Comparison of ENCODE assay signal across 8 cellular contexts in the genomic region with DNA sequence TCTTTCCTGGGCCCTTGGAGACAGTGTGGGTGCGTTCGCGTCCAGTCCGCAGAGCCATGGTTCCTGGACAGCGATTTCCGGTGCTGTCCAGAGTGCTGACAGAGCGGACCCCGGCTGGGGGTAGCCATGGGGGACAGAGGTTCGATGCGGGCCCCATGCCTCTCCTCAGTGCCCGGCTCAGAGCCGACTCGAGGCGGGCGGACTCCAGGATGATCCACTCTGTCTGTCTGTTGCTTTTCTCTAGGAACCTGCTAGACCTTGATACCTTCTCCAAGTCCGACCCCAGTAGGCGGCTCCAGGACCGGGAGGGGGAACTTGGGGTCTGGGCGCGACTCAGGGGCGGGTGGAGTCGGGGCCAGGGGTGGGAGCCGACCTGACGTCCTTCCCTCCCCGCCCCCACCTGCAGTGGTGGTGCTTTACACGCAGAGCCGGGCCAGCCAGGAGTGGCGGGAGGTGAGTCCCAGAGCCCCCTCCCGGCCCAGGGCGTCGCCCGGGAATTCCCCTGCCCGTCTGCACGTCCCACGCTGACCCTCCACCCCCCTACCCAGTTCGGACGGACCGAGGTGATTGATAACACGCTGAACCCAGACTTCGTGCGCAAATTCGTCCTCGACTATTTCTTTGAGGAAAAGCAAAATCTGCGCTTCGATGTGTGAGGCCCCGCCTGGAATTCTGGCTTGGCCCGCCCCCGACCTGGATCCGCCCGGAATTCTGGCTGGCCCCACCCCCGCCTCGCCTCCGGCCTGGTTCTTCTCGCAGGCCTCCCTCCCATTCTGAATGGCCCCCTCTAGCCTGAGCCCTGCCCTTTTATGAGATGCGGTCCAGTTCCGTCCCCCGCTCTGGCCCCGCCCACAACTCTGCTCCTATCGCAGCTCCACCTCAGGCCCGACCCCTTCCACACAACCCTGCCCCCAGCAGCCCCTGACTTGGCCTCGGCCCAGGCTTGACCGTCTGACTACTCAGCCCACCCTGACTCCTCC. TPM values are rescaled to one million over a fixed set of nuclear protein-coding genes. Genes with fewer than 3 reads are reported as not detected.
A peak's percentile ranks its signal among the peaks of the same experiment; 100 is the strongest.
DNase-seq lines count a peak whose midpoint lies in the region; ATAC-seq and TF ChIP-seq lines count a peak whose summit lies in the region.

No MANE protein-coding gene starts in this region.

- intact Hi-C loops in esophagus squamous epithelium (cut with DNase I) = no loop called here

- peak overlapping the region in 3 of 4 donors; percentile 27 to 60 (median 40) for H3K4me3 ChIP-seq in esophagus squamous epithelium

- TF ChIP-seq CTCF in esophagus squamous epithelium (IDR thresholded peaks at IDR 0.05) (no peak), nephron (IDR thresholded peaks at IDR 0.05; ENCODE audit: unreplicated experiment in 3 of 3) (no peak)

- H3K27me3 ChIP-seq in esophagus squamous epithelium = peaks cover 0 to 25% (median 0%) of the 10 kb centered on the region in 4 donors

- H3K4me1 Mint-ChIP-seq in activated T-cell treated with anti-CD3 and anti-CD28 coated beads, Interleukin-2, amount 50 U/mL, for 4 hours (ENCODE audit: low read depth) = peaks cover 15% of the 10 kb centered on the region
- H3K4me1 Mint-ChIP-seq in nephron = no peaks in the 10 kb centered on the region

- H3K36me3 Mint-ChIP-seq in activated T-cell treated with anti-CD3 and anti-CD28 coated beads, Interleukin-2, amount 50 U/mL, for 4 hours (ENCODE audit: insufficient read depth) = peaks cover 23% of the 10 kb centered on the region
- peaks cover 16% of the 10 kb centered on the region for H3K36me3 Mint-ChIP-seq in nephron (ENCODE audit: low read depth)

- no peak for DNase-seq in activated T-cell treated with anti-CD3 and anti-CD28 coated beads, Interleukin-2, amount 50 U/mL, for 4 hours
- DNase-seq in activated T-cell treated with anti-CD3 and anti-CD28 coated beads for 4 hours (no peak), T1000 (lab: John Stamatoyannopoulos, UW) (peak; percentile 7), esophagus squamous epithelium (lab: John Stamatoyannopoulos, UW) (no peak), GOT3 (lab: John Stamatoyannopoulos, UW) (no peak)

- peaks cover 23% of the 10 kb centered on the region for H3K27me3 Mint-ChIP-seq in activated T-cell treated with anti-CD3 and anti-CD28 coated beads, Interleukin-2, amount 50 U/mL, for 4 hours (ENCODE audit: low read depth)
- peaks cover 44% of the 10 kb centered on the region for H3K27me3 Mint-ChIP-seq in nephron (ENCODE audit: low read depth)

- 4 to 5% methylated on average over 8 to 22 of the region's 62 CpGs for WGBS in esophagus squamous epithelium, 2 donors

- TF ChIP-seq POLR2A in esophagus squamous epithelium (IDR thresholded peaks at IDR 0.05) = no peak

- no peak overlapping the region for H3K27ac ChIP-seq in esophagus squamous epithelium

- H3K36me3 ChIP-seq in esophagus squamous epithelium = peaks cover 0 to 34% (median 0%) of the 10 kb centered on the region in 3 donors

- ATAC-seq in activated T-cell treated with anti-CD3 and anti-CD28 coated beads, Interleukin-2, amount 50 U/mL, for 4 hours = peak; percentile 29 to 53
- no peak for ATAC-seq in GM18909 (IDR thresholded peaks at IDR 0.05; ENCODE audit: poor library complexity, unreplicated experiment)
- ATAC-seq in GM21360 (IDR thresholded peaks at IDR 0.05; ENCODE audit: unreplicated experiment) = no peak

- peak overlapping the region; percentile 53 for H3K4me3 Mint-ChIP-seq in activated T-cell treated with anti-CD3 and anti-CD28 coated beads, Interleukin-2, amount 50 U/mL, for 4 hours
- H3K4me3 Mint-ChIP-seq in nephron = peak overlapping the region; percentile 39 to 70 (median 54)

- no peaks in the 10 kb centered on the region for H3K9me3 ChIP-seq in esophagus squamous epithelium

- H3K27ac Mint-ChIP-seq in nephron = no peak overlapping the region

- peaks cover 13 to 20% (median 13%) of the 10 kb centered on the region in 3 donors for H3K4me1 ChIP-seq in esophagus squamous epithelium

- no peaks in the 10 kb centered on the region for H3K9me3 Mint-ChIP-seq in activated T-cell treated with anti-CD3 and anti-CD28 coated beads, Interleukin-2, amount 50 U/mL, for 4 hours
- H3K9me3 Mint-ChIP-seq in nephron = peaks cover 3% of the 10 kb centered on the region

RNA-seq across cellular contexts. Expression of a gene that starts 1.0 kb away (rescaled TPM):
- total RNA-seq in activated T-cell treated with anti-CD3 and anti-CD28 coated beads, Interleukin-2, amount 50 U/mL, for 4 hours = under 1 TPM in 1 of 3 donors, not detected in 2; 0.19 TPM
- not detected for total RNA-seq in esophagus squamous epithelium

RNA-seq across cellular contexts. Expression of a gene that starts 26.9 kb away (rescaled TPM):
- total RNA-seq in activated T-cell treated with anti-CD3 and anti-CD28 coated beads, Interleukin-2, amount 50 U/mL, for 4 hours = 10 to 100 TPM; 56.9 to 59.9 (median 59.8) TPM
- 10 to 100 TPM in 3 of 4 donors, 1 to 10 TPM in 1; 9.8 to 18.3 (median 15.4) TPM for total RNA-seq in esophagus squamous epithelium

RNA-seq across cellular contexts. Expression of a gene that starts 45.1 kb away (rescaled TPM):
- total RNA-seq in activated T-cell treated with anti-CD3 and anti-CD28 coated beads, Interleukin-2, amount 50 U/mL, for 4 hours = 10 to 100 TPM; 25.2 to 30.5 (median 28.8) TPM
- 10 to 100 TPM in 2 of 4 donors, 1 to 10 TPM in 2; 9.5 to 20.6 (median 10.5) TPM for total RNA-seq in esophagus squamous epithelium

RNA-seq across cellular contexts. Expression of a gene that starts 55.3 kb away (rescaled TPM):
- 10 to 100 TPM; 42.5 to 47.6 (median 44.1) TPM for total RNA-seq in activated T-cell treated with anti-CD3 and anti-CD28 coated beads, Interleukin-2, amount 50 U/mL, for 4 hours
- 10 to 100 TPM; 21.4 to 29.6 (median 22.9) TPM for total RNA-seq in esophagus squamous epithelium

Comparison
In these comparisons a context has a peak if more than half of its experiments do, and no peak if none do; other contexts are left out.
1. ATAC-seq: peak in activated T-cell treated with anti-CD3 and anti-CD28 coated beads, Interleukin-2, amount 50 U/mL, for 4 hours (2 of 2); none in GM18909 (single experiment) and GM21360 (single experiment).